8 cellular contexts compared by ENCODE assay signal in genomic region chr5:41903382-41903891, GRCh38. TPM values are rescaled to one million over a fixed set of nuclear protein-coding genes. Genes with fewer than 3 reads are reported as not detected.
DNase-seq lines count a peak whose midpoint lies in the region; ATAC-seq and TF ChIP-seq lines count a peak whose summit lies in the region.

No MANE protein-coding gene starts in this region.

- in situ Hi-C loops in GM13977 (cut with MboI; ENCODE audit: low pct_unique_long_range_greater_than_20kb, low sequenced_read_pairs, unreplicated experiment): no loop called here

- no peaks in the 10 kb centered on the region for H3K9me3 ChIP-seq in HUES64 (ENCODE audit: insufficient read depth, low read depth, low read length)
- no peaks in the 10 kb centered on the region for H3K9me3 ChIP-seq in breast epithelium
- H3K9me3 ChIP-seq in muscle layer of colon (ENCODE audit: low read length): no peaks in the 10 kb centered on the region

- peak overlapping the region; percentile 96 for H3K4me3 ChIP-seq in ACC112 (ENCODE audit: low read depth, low read length)
- peak overlapping the region; percentile 86 for H3K4me3 ChIP-seq in HUES64 (ENCODE audit: low read length)
- peak overlapping the region; percentile 78 to 86 (median 80) for H3K4me3 ChIP-seq in breast epithelium
- H3K4me3 ChIP-seq in muscle layer of colon (ENCODE audit: low read depth in 1 of 2, low read length in 2 of 2): peak overlapping the region in 1 of 2 donors; percentile 84

- TF ChIP-seq CTCF in breast epithelium (IDR thresholded peaks at IDR 0.05): no peak
- no peak for TF ChIP-seq CTCF in GM13977 (IDR thresholded peaks at IDR 0.05; ENCODE audit: extremely low read depth, insufficient read depth, missing control alignments)

- no peaks in the 10 kb centered on the region for H3K27me3 ChIP-seq in ACC112 (ENCODE audit: insufficient read depth, low read length)
- no peaks in the 10 kb centered on the region; the same call in 1 of the 2 replicates for H3K27me3 ChIP-seq in HUES64 (ENCODE audit: insufficient read depth, low read length)
- H3K27me3 ChIP-seq in breast epithelium: peaks cover 0 to 5% of the 10 kb centered on the region in 2 donors
- H3K27me3 ChIP-seq in muscle layer of colon (ENCODE audit: control insufficient read depth in 1 of 2, insufficient read depth in 2 of 2, low read length in 2 of 2): no peaks in the 10 kb centered on the region

- intact Hi-C loops in breast epithelium (cut with DNase I; ENCODE audit: low total_unique reads): no loop called here

- H2AFZ ChIP-seq in ACC112 (ENCODE audit: low read length, unreplicated experiment): peak overlapping the region; percentile 81

- DNase-seq in breast epithelium (ENCODE audit: low spot score in 2 of 2): no peak
- no peak for DNase-seq in kidney tubule cell (ENCODE audit: low spot score)
- no peak for DNase-seq in GM13977 (ENCODE audit: low spot score)
- DNase-seq in stimulated activated CD4-positive, alpha-beta T cell treated with anti-CD3 and anti-CD28 coated beads, Interleukin-2, amount 100 ng/mL, for 48 hours: no peak

- no peak for TF ChIP-seq POLR2A in breast epithelium (IDR thresholded peaks at IDR 0.05)

- peaks cover 30% of the 10 kb centered on the region for H3K4me1 ChIP-seq in ACC112 (ENCODE audit: control insufficient read depth, insufficient read depth, low read length, unreplicated experiment)
- H3K4me1 ChIP-seq in HUES64 (ENCODE audit: insufficient read depth, low read length): peaks cover 9% of the 10 kb centered on the region; the same call in 1 of the 2 replicates
- peaks cover 0 to 7% of the 10 kb centered on the region in 2 donors for H3K4me1 ChIP-seq in breast epithelium
- peaks cover 19% of the 10 kb centered on the region for H3K4me1 ChIP-seq in muscle layer of colon (ENCODE audit: insufficient read depth, low read length)

- no peak for ATAC-seq in HG02798 (IDR thresholded peaks at IDR 0.05; ENCODE audit: poor library complexity, unreplicated experiment)

- WGBS in HUES64: 51% methylated on average over 8 of the region's 8 CpGs

- H3K9ac ChIP-seq in HUES64 (ENCODE audit: low read depth, low read length): 0 out of 2 replicates have a peak overlapping the region, but pooled peaks have one; percentile 27
- H3K9ac ChIP-seq in muscle layer of colon (ENCODE audit: low read length): peak overlapping the region; percentile 52

- peaks cover 25% of the 10 kb centered on the region for H3K79me2 ChIP-seq in ACC112 (ENCODE audit: control insufficient read depth, insufficient read depth, low read length, unreplicated experiment)

- H3K27ac ChIP-seq in ACC112 (ENCODE audit: low read depth, low read length): peak overlapping the region; percentile 51
- peak overlapping the region; percentile 50; the same call in 1 of the 2 replicates for H3K27ac ChIP-seq in HUES64 (ENCODE audit: low read depth, low read length)
- H3K27ac ChIP-seq in breast epithelium: peak overlapping the region; percentile 90 to 96
- peak overlapping the region; percentile 48 for H3K27ac ChIP-seq in muscle layer of colon (ENCODE audit: low read depth, low read length)

- H3K36me3 ChIP-seq in ACC112 (ENCODE audit: insufficient read depth, low read length): no peaks in the 10 kb centered on the region
- peaks cover 18% of the 10 kb centered on the region for H3K36me3 ChIP-seq in HUES64 (ENCODE audit: insufficient read depth, low read length)
- H3K36me3 ChIP-seq in breast epithelium: no peaks in the 10 kb centered on the region
- peaks cover 7% of the 10 kb centered on the region for H3K36me3 ChIP-seq in muscle layer of colon (ENCODE audit: insufficient read depth, low read length)

RNA-seq across cellular contexts. Expression of gene RIMOC1, which starts 0.7 kb away (rescaled TPM):
- 21.4 TPM for polyA plus RNA-seq in HUES64 (2013, experiment 1 of 2)
- 22.3 TPM for polyA plus RNA-seq in HUES64 (2013, experiment 2 of 2)
- total RNA-seq in breast epithelium: 10 to 100 TPM; 16.4 to 23.0 (median 21.7) TPM

RNA-seq across cellular contexts. Expression of gene FBXO4, which starts 21.6 kb away (rescaled TPM):
- 0.75 TPM for polyA plus RNA-seq in HUES64 (2013, experiment 1 of 2)
- polyA plus RNA-seq in HUES64 (2013, experiment 2 of 2): 1.3 TPM
- total RNA-seq in breast epithelium: 10 to 100 TPM; 13.6 to 34.7 (median 16.7) TPM

RNA-seq across cellular contexts. Expression of gene OXCT1, which starts 33.2 kb away (rescaled TPM):
- polyA plus RNA-seq in HUES64 (2013, experiment 1 of 2): 19.0 TPM
- polyA plus RNA-seq in HUES64 (2013, experiment 2 of 2): 18.1 TPM
- 10 to 100 TPM; 19.3 to 49.4 (median 21.8) TPM for total RNA-seq in breast epithelium
